8 cellular contexts compared by ENCODE assay signal in genomic region chr2:44715671-44716077, GRCh38.
A peak's percentile ranks its signal among the peaks of the same experiment; 100 is the strongest.
DNase-seq lines count a peak whose midpoint lies in the region; ATAC-seq, FAIRE-seq and TF ChIP-seq lines count a peak whose summit lies in the region.

No MANE protein-coding gene starts in this region.

- CTCF ChIA-PET in endothelial cell of umbilical vein (lab: Charles Lee): interaction anchor here (0.9 to 4.1 kb wide), 7 partner anchors 23 to 325 kb away, joined by 3 to 89 read pairs (median 6); no protein-coding TSS in a partner anchor

- dilution Hi-C loops in endothelial cell of umbilical vein (cut with MboI; ENCODE audit: extremely low pct_ligation_motif_present, low sequenced_read_pairs): no loop called here

- H3K9me3 Mint-ChIP-seq in osteocyte (ENCODE audit: unreplicated experiment): no peaks in the 10 kb centered on the region
- no peaks in the 10 kb centered on the region for H3K9me3 Mint-ChIP-seq in stimulated activated effector memory CD8-positive, alpha-beta T cell treated with anti-CD3 and anti-CD28 coated beads, Interleukin-12 subunit alpha, Interleukin-12 subunit beta, amount 100 ng/mL, for 72 hours

- no peaks in the 10 kb centered on the region for H3K9me1 ChIP-seq in endothelial cell of umbilical vein (replicated peaks; ENCODE audit: control insufficient read depth, extremely low read depth, insufficient read depth, low read length)

- no peak overlapping the region for H2AFZ ChIP-seq in endothelial cell of umbilical vein (ENCODE audit: low read depth, low read length)

- no peak overlapping the region for H3K4me3 Mint-ChIP-seq in osteocyte (ENCODE audit: unreplicated experiment)
- no peak overlapping the region for H3K4me3 Mint-ChIP-seq in stimulated activated effector memory CD8-positive, alpha-beta T cell treated with anti-CD3 and anti-CD28 coated beads, Interleukin-12 subunit alpha, Interleukin-12 subunit beta, amount 100 ng/mL, for 72 hours

- H3K4me1 Mint-ChIP-seq in osteocyte (ENCODE audit: unreplicated experiment): peaks cover 10% of the 10 kb centered on the region
- H3K4me1 Mint-ChIP-seq in stimulated activated effector memory CD8-positive, alpha-beta T cell treated with anti-CD3 and anti-CD28 coated beads, Interleukin-12 subunit alpha, Interleukin-12 subunit beta, amount 100 ng/mL, for 72 hours: no peaks in the 10 kb centered on the region

- no peak overlapping the region for H3K27ac Mint-ChIP-seq in osteocyte (ENCODE audit: unreplicated experiment)
- H3K27ac Mint-ChIP-seq in stimulated activated effector memory CD8-positive, alpha-beta T cell treated with anti-CD3 and anti-CD28 coated beads, Interleukin-12 subunit alpha, Interleukin-12 subunit beta, amount 100 ng/mL, for 72 hours: no peak overlapping the region

- peak; percentile 21 for DNase-seq in NCI-H345 treated with DMSO at 0.1 percent for 48 hours (lab: John Stamatoyannopoulos, UW; ENCODE audit: unreplicated experiment)
- DNase-seq in endothelial cell of umbilical vein (ENCODE audit: low read depth, low spot score): peak; percentile 26
- no peak for DNase-seq in osteocyte (ENCODE audit: extremely low spot score, unreplicated experiment)
- no peak for DNase-seq in T-helper 9 cell
- no peak for DNase-seq in caudate nucleus (lab: John Stamatoyannopoulos, UW)
- no peak for DNase-seq in stimulated activated effector memory CD8-positive, alpha-beta T cell treated with anti-CD3 and anti-CD28 coated beads, Interleukin-12 subunit alpha, Interleukin-12 subunit beta, amount 100 ng/mL, for 72 hours (ENCODE audit: low spot score in 2 of 2)

- peak; percentile 30 for TF ChIP-seq CTCF in GM12874 (IDR thresholded peaks at IDR 0.05; ENCODE audit: insufficient read depth, low read depth, low read length)
- peak; percentile 16 to 43 for TF ChIP-seq CTCF in endothelial cell of umbilical vein (IDR thresholded peaks at IDR 0.05; ENCODE audit: extremely low read depth in 1 of 2, insufficient read depth in 1 of 2, low read depth in 1 of 2, low read length in 2 of 2)
- TF ChIP-seq CTCF in osteocyte (IDR thresholded peaks at IDR 0.05): peak; percentile 64

- TF ChIP-seq POLR2A in endothelial cell of umbilical vein (IDR thresholded peaks at IDR 0.05; ENCODE audit: low read depth, low read length): no peak

- no peak overlapping the region for H3K9ac ChIP-seq in endothelial cell of umbilical vein (replicated peaks; ENCODE audit: extremely low read depth, insufficient read depth, low read length)

- no peaks in the 10 kb centered on the region for H3K36me3 ChIP-seq in endothelial cell of umbilical vein (ENCODE audit: control insufficient read depth in 2 of 2, extremely low read depth in 1 of 2, insufficient read depth in 2 of 2, low read length in 2 of 2)

- intact Hi-C loops in endothelial cell of umbilical vein (cut with micrococcal nuclease): loop anchor here (1.0 kb wide), 1 partner anchor 236 kb away; no protein-coding TSS in a partner anchor

- no peaks in the 10 kb centered on the region for H4K20me1 ChIP-seq in endothelial cell of umbilical vein (replicated peaks; ENCODE audit: control insufficient read depth, extremely low read depth, insufficient read depth, low read length)

- H3K4me3 ChIP-seq in endothelial cell of umbilical vein (replicated peaks in 1 of 3; ENCODE audit: insufficient read depth in 1 of 3, low read depth in 1 of 3, low read length in 3 of 3): no peak overlapping the region

- H3K27ac ChIP-seq in endothelial cell of umbilical vein (ENCODE audit: insufficient read depth, low read depth, low read length) (no peak overlapping the region), caudate nucleus (ENCODE audit: low read depth, low read length) (no peak overlapping the region)

- H3K9me3 ChIP-seq in endothelial cell of umbilical vein (replicated peaks; ENCODE audit: control insufficient read depth, insufficient read depth, low read length): no peaks in the 10 kb centered on the region

- no peaks in the 10 kb centered on the region for H3K36me3 Mint-ChIP-seq in osteocyte (ENCODE audit: unreplicated experiment)
- no peaks in the 10 kb centered on the region for H3K36me3 Mint-ChIP-seq in stimulated activated effector memory CD8-positive, alpha-beta T cell treated with anti-CD3 and anti-CD28 coated beads, Interleukin-12 subunit alpha, Interleukin-12 subunit beta, amount 100 ng/mL, for 72 hours

- POLR2A ChIA-PET in endothelial cell of umbilical vein (lab: Charles Lee): no interaction called here

- no peaks in the 10 kb centered on the region for H3K4me1 ChIP-seq in endothelial cell of umbilical vein (ENCODE audit: control insufficient read depth, extremely low read depth, insufficient read depth, low read length)

- BruUV-seq in endothelial cell of umbilical vein (replicated peaks; lab: Mats Ljungman, UMichigan): no TSS peak

- FAIRE-seq in endothelial cell of umbilical vein (lab: Jason Lieb, UNC): no peak

- H3K4me2 ChIP-seq in endothelial cell of umbilical vein (ENCODE audit: insufficient read depth, low read length): no peak overlapping the region

- no peaks in the 10 kb centered on the region for H3K27me3 Mint-ChIP-seq in osteocyte (ENCODE audit: unreplicated experiment)

- no peak for ATAC-seq in HG03378 (IDR thresholded peaks at IDR 0.05; ENCODE audit: unreplicated experiment)
- ATAC-seq in stimulated activated effector memory CD8-positive, alpha-beta T cell treated with anti-CD3 and anti-CD28 coated beads, Interleukin-12 subunit alpha, Interleukin-12 subunit beta, amount 100 ng/mL, for 72 hours: no peak

- no peaks in the 10 kb centered on the region for H3K27me3 ChIP-seq in endothelial cell of umbilical vein (ENCODE audit: control insufficient read depth in 2 of 2, insufficient read depth in 2 of 2, low read length in 2 of 2)

- H3K79me2 ChIP-seq in endothelial cell of umbilical vein (ENCODE audit: control insufficient read depth, insufficient read depth, low read length): no peaks in the 10 kb centered on the region

TF ChIP-seq in endothelial cell of umbilical vein, 7 proteins besides CTCF, POLR2A, EP300 and RAD21:
- TF ChIP-seq POLR2AphosphoS5 (IDR thresholded peaks at IDR 0.05; ENCODE audit: insufficient read depth, low read depth, low read length) (no peak), FOS (IDR thresholded peaks at IDR 0.05; ENCODE audit: borderline replicate concordance, insufficient read depth, low read length) (no peak), MAX (IDR thresholded peaks at IDR 0.05; ENCODE audit: insufficient read depth, insufficient read length) (no peak), MYC (IDR thresholded peaks at IDR 0.05; ENCODE audit: low read depth, low read length) (no peak), EZH2 (IDR thresholded peaks at IDR 0.05; ENCODE audit: borderline replicate concordance, low read depth, low read length, severe bottlenecking) (no peak), JUN (IDR thresholded peaks at IDR 0.05; ENCODE audit: borderline replicate concordance, insufficient read depth, insufficient read length, low read depth) (no peak), GATA2 (IDR thresholded peaks at IDR 0.05; ENCODE audit: insufficient read depth, insufficient read length, low read depth, low read length) (no peak)

Comparison
In these comparisons a context has a peak if more than half of its experiments do, and no peak if none do; other contexts are left out.
1. DNase-seq: peak in NCI-H345 treated with DMSO at 0.1 percent for 48 hours (single experiment) and endothelial cell of umbilical vein (single experiment); none in osteocyte (single experiment), T-helper 9 cell (single experiment), caudate nucleus (0 of 61) and stimulated activated effector memory CD8-positive, alpha-beta T cell treated with anti-CD3 and anti-CD28 coated beads, Interleukin-12 subunit alpha, Interleukin-12 subunit beta, amount 100 ng/mL, for 72 hours (0 of 2).
2. Peak in every context shown above with its lines, with median percentiles within 50 percentile points of each other: CTCF ChIP-seq.